8 cellular contexts compared by ENCODE assay signal in genomic region chr19:11798391-11799296, GRCh38. TPM values are rescaled to one million over a fixed set of nuclear protein-coding genes. Genes with fewer than 3 reads are reported as not detected.
DNase-seq lines count a peak whose midpoint lies in the region; ATAC-seq and TF ChIP-seq lines count a peak whose summit lies in the region.

Gene ZNF491 (plus strand): TSS chr19:11798523. CDS start chr19:11805954, 7,431 bp downstream.

- WGBS in esophagus, 2 donors: 1% methylated on average over 56 of the region's 56 CpGs

- H3K27ac ChIP-seq in CD4-positive, CD25-positive, alpha-beta regulatory T cell (ENCODE audit: insufficient read depth, low read length, poor library complexity, severe bottlenecking): peak within 1 kb of the TSS; percentile 33
- H3K27ac ChIP-seq in OCI-LY1 (ENCODE audit: low read depth, low read length, poor library complexity, severe bottlenecking) (peak within 1 kb of the TSS; percentile 41), esophagus (ENCODE audit: low read depth in 2 of 2, low read length in 1 of 2) (peak within 1 kb of the TSS; percentile 72 to 86)

- no peaks in the 10 kb centered on the region for H3K27me3 ChIP-seq in CD4-positive, CD25-positive, alpha-beta regulatory T cell (ENCODE audit: control insufficient read depth, insufficient read depth, low read length)
- H3K27me3 ChIP-seq in OCI-LY1 (ENCODE audit: insufficient read depth, low read length) (no peaks in the 10 kb centered on the region), esophagus (ENCODE audit: control insufficient read depth in 1 of 2, insufficient read depth in 2 of 2, low read length in 2 of 2) (peaks cover 0 to 2% of the 10 kb centered on the region in 2 donors), mucosa of stomach (ENCODE audit: control insufficient read depth, insufficient read depth, low read length) (no peaks in the 10 kb centered on the region)

- H3K4me3 Mint-ChIP-seq in CD4-positive, CD25-positive, alpha-beta regulatory T cell: peak within 1 kb of the TSS; percentile 60 to 92 (median 89)

- no peaks in the 10 kb centered on the region for H3K9me2 ChIP-seq in OCI-LY1 (ENCODE audit: low read depth, low read length)

- H3K9ac ChIP-seq in OCI-LY1 (ENCODE audit: low read length): peak within 1 kb of the TSS; percentile 68
- peak within 1 kb of the TSS; percentile 73 for H3K9ac ChIP-seq in mucosa of stomach (ENCODE audit: low read length)

- ATAC-seq in CD4-positive, CD25-positive, alpha-beta regulatory T cell (ENCODE audit: low read depth in 2 of 2): peak; percentile 98
- peak; percentile 90 for ATAC-seq in GM19438 (IDR thresholded peaks at IDR 0.05; ENCODE audit: low read depth, unreplicated experiment)

- H3F3A ChIP-seq in OCI-LY1 (ENCODE audit: insufficient read depth, low read length): no peaks in the 10 kb centered on the region

- H3K79me2 ChIP-seq in OCI-LY1 (ENCODE audit: insufficient read depth, low read length): no peaks in the 10 kb centered on the region

- peak within 1 kb of the TSS; percentile 78 for H3K4me2 ChIP-seq in OCI-LY1 (ENCODE audit: low read length)

- H4K20me1 ChIP-seq in OCI-LY1 (ENCODE audit: insufficient read depth, low read length): no peaks in the 10 kb centered on the region

- TF ChIP-seq CTCF in OCI-LY1 (IDR thresholded peaks at IDR 0.05; ENCODE audit: low read length): peak; percentile 34; the same call in 1 of the 2 replicates

- H3K9me3 ChIP-seq in CD4-positive, CD25-positive, alpha-beta regulatory T cell (ENCODE audit: control insufficient read depth in 2 of 2, low read length in 2 of 2): peaks cover 2 to 6% of the 10 kb centered on the region in 2 experiments
- H3K9me3 ChIP-seq in OCI-LY1 (ENCODE audit: low read length) (peaks cover 6% of the 10 kb centered on the region; the same call in 1 of the 2 replicates), esophagus (ENCODE audit: control insufficient read depth in 2 of 2, insufficient read depth in 1 of 2, low read depth in 1 of 2, low read length in 1 of 2) (no peaks in the 10 kb centered on the region), mucosa of stomach (ENCODE audit: control insufficient read depth, low read length) (no peaks in the 10 kb centered on the region)

- H2AFZ ChIP-seq in OCI-LY1 (ENCODE audit: low read length): no peak within 1 kb of the TSS

- peaks cover 0 to 12% (median 4%) of the 10 kb centered on the region in 7 donors for H3K9me3 Mint-ChIP-seq in CD4-positive, CD25-positive, alpha-beta regulatory T cell

- H3K4me1 ChIP-seq in CD4-positive, CD25-positive, alpha-beta regulatory T cell (ENCODE audit: control insufficient read depth, insufficient read depth, low read length, poor library complexity, severe bottlenecking): peaks cover 14% of the 10 kb centered on the region
- peaks cover 13% of the 10 kb centered on the region for H3K4me1 ChIP-seq in OCI-LY1 (ENCODE audit: insufficient read depth, low read length, severe bottlenecking)
- H3K4me1 ChIP-seq in esophagus (ENCODE audit: control insufficient read depth in 2 of 2, insufficient read depth in 2 of 2, low read length in 1 of 2): peaks cover 5 to 7% of the 10 kb centered on the region in 2 donors
- peaks cover 8% of the 10 kb centered on the region for H3K4me1 ChIP-seq in mucosa of stomach (ENCODE audit: control insufficient read depth, insufficient read depth, low read length)

- DNase-seq in CD4-positive, CD25-positive, alpha-beta regulatory T cell: peak; percentile 61 to 88 (median 74)
- DNase-seq in HT-29 (ENCODE audit: low spot score) (peak; percentile 59), activated T-cell treated with anti-CD3 and anti-CD28 coated beads for 48 hours (ENCODE audit: low read depth) (peak; percentile 83)
- peak; percentile 80 for DNase-seq in stimulated activated CD8-positive, alpha-beta memory T cell treated with anti-CD3 and anti-CD28 coated beads, Interleukin-4, amount 100 ng/mL, for 24 hours (ENCODE audit: low read depth)

- H3K4me1 Mint-ChIP-seq in CD4-positive, CD25-positive, alpha-beta regulatory T cell: peaks cover 5 to 16% (median 12%) of the 10 kb centered on the region in 4 donors

- H3K27me3 Mint-ChIP-seq in CD4-positive, CD25-positive, alpha-beta regulatory T cell: peaks cover 6% of the 10 kb centered on the region

- H3K36me3 ChIP-seq in CD4-positive, CD25-positive, alpha-beta regulatory T cell (ENCODE audit: control insufficient read depth, insufficient read depth, low read length): no peaks in the 10 kb centered on the region
- H3K36me3 ChIP-seq in OCI-LY1 (ENCODE audit: insufficient read depth, low read length) (no peaks in the 10 kb centered on the region), esophagus (ENCODE audit: control insufficient read depth in 2 of 2, insufficient read depth in 2 of 2, low read length in 1 of 2) (peaks cover 0 to 2% of the 10 kb centered on the region in 2 donors), mucosa of stomach (ENCODE audit: control insufficient read depth, insufficient read depth, low read length) (no peaks in the 10 kb centered on the region)

- peaks cover 3% of the 10 kb centered on the region for H3K36me3 Mint-ChIP-seq in CD4-positive, CD25-positive, alpha-beta regulatory T cell

- peak within 1 kb of the TSS; percentile 71 for H3K4me3 ChIP-seq in CD4-positive, CD25-positive, alpha-beta regulatory T cell (ENCODE audit: low read depth, low read length)
- peak within 1 kb of the TSS; percentile 71 for H3K4me3 ChIP-seq in OCI-LY1 (ENCODE audit: low read depth, low read length, poor library complexity, severe bottlenecking)
- H3K4me3 ChIP-seq in esophagus (ENCODE audit: low read depth in 1 of 2, low read length in 2 of 2): peak within 1 kb of the TSS; percentile 66 to 77
- H3K4me3 ChIP-seq in mucosa of stomach (ENCODE audit: low read length): peak within 1 kb of the TSS; percentile 72

- peak within 1 kb of the TSS; percentile 12 to 86 (median 79) for H3K27ac Mint-ChIP-seq in CD4-positive, CD25-positive, alpha-beta regulatory T cell

RNA-seq across cellular contexts. Expression of gene ZNF491, which starts in this region (rescaled TPM):
- 0.62 TPM for total RNA-seq in CD4-positive, CD25-positive, alpha-beta regulatory T cell
- polyA plus RNA-seq in CD4-positive, CD25-positive, alpha-beta regulatory T cell: under 1 TPM in 2 of 4 donors, not detected in 2; 0.10 to 0.86 TPM
- not detected in 2 replicates for total RNA-seq in HT-29 (2014; rRNA removed; shearing (Covaris generic))
- polyA plus RNA-seq in esophagus: under 1 TPM; 0.19 to 0.53 TPM

Comparison
In these comparisons a context has a peak if more than half of its experiments do, and no peak if none do; other contexts are left out.
1. Peak in every context shown above with its lines: DNase-seq, ATAC-seq, H3K4me3 ChIP-seq and H3K27ac ChIP-seq.
2. Peak in DNase-seq, ATAC-seq, H3K4me3 ChIP-seq and H3K27ac ChIP-seq in CD4-positive, CD25-positive, alpha-beta regulatory T cell; RNA of the gene not detected or under 1 TPM.
3. Peak in DNase-seq in HT-29; RNA of the gene not detected or under 1 TPM.